7 cellular contexts compared by ENCODE assay signal in genomic region chr1:178031856-178032320, GRCh38.
DNase-seq lines count a peak whose midpoint lies in the region; ATAC-seq, FAIRE-seq and TF ChIP-seq lines count a peak whose summit lies in the region.

No MANE protein-coding gene starts in this region.

- in situ Hi-C loops in astrocyte of the spinal cord (cut with HindIII; ENCODE audit: low sequenced_read_pairs): no loop called here

- no peak overlapping the region for H3K4me3 ChIP-seq in astrocyte of the spinal cord (ENCODE audit: low read depth, low read length)
- no peak overlapping the region for H3K4me3 ChIP-seq in small intestine (ENCODE audit: low read depth in 1 of 2, low read length in 2 of 2)

- no peaks in the 10 kb centered on the region for H3K9me3 ChIP-seq in small intestine (ENCODE audit: control insufficient read depth, low read depth)

- no peaks in the 10 kb centered on the region for H3K4me1 ChIP-seq in small intestine (ENCODE audit: control insufficient read depth in 2 of 2, insufficient read depth in 1 of 2, low read depth in 1 of 2, low read length in 1 of 2)

- peaks cover 0 to 2% of the 10 kb centered on the region in 2 donors for H3K36me3 ChIP-seq in small intestine (ENCODE audit: control insufficient read depth in 2 of 2, insufficient read depth in 2 of 2, low read length in 2 of 2)

- no peak overlapping the region for H3K27ac ChIP-seq in small intestine (ENCODE audit: low read depth in 1 of 2, low read length in 1 of 2)

- peak; percentile 97 for ATAC-seq in GM21390 (IDR thresholded peaks at IDR 0.05; ENCODE audit: unreplicated experiment)
- peak; percentile 68 for ATAC-seq in HG03571 (IDR thresholded peaks at IDR 0.05; ENCODE audit: unreplicated experiment)

- no peaks in the 10 kb centered on the region for H3K27me3 ChIP-seq in small intestine (ENCODE audit: control insufficient read depth in 2 of 2, insufficient read depth in 2 of 2, low read length in 2 of 2)

- FAIRE-seq in small intestine (lab: Jason Lieb, UNC): no peak

- DNase-seq in GM04503 (ENCODE audit: low read depth) (peak; percentile 57), NCI-H748 treated with DMSO at 0.1 percent for 48 hours (lab: John Stamatoyannopoulos, UW) (peak; percentile 46), astrocyte of the spinal cord (ENCODE audit: low read depth, low spot score) (peak; percentile 94), iPS DF 4.7 (ENCODE audit: extremely low read depth, low spot score) (peak; percentile 60), small intestine (peak; percentile 88)

- peak; percentile 84 for TF ChIP-seq CTCF in astrocyte of the spinal cord (IDR thresholded peaks at IDR 0.05; ENCODE audit: low read depth, low read length)
